ENCODE assay signal across 34 cellular contexts in the genomic region with DNA sequence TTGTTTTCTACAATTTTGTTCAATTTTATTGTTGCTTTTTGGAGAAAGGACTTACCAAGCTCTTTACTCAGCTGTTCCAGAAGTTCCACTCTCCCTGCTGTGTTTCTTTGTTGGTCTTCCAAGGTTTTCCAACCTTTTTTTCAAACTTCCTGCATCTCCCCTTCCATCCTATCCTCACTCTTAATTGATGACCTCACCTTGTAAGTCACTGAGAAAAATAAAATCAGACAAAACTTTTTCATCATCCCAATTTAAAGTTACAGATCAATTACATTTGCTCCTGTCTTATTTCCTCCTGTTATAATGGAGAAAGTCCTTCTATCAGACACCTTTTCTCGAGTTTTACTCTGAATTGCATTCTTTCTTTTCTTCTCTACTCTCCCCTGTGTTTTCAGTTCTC.
DNase-seq lines count a peak whose midpoint lies in the region; ATAC-seq, FAIRE-seq and TF ChIP-seq lines count a peak whose summit lies in the region.
"Had no signal": no experiment of that assay in that cellular context is flagged by ENCODE, and none has a peak within 500 bp of the region (broad histone marks: within the 10 kb centered on the region; RNA-seq: fewer than 3 reads in every experiment).

No MANE protein-coding gene starts in this region.

- H3K79me2 ChIP-seq in HepG2 (ENCODE audit: insufficient read depth, low read length) (no peaks in the 10 kb centered on the region), DND-41 (ENCODE audit: insufficient read depth, low read length) (no peaks in the 10 kb centered on the region), hepatocyte (no peaks in the 10 kb centered on the region)

- H3K9ac ChIP-seq in HepG2 (ENCODE audit: insufficient read depth, low read depth, low read length) (no peak overlapping the region), DND-41 (ENCODE audit: low read depth, low read length) (no peak overlapping the region)
- H3K9ac ChIP-seq: BLaER1; BLaER1 treated with 17β-estradiol and CSF1 and Interleukin-3, amounts not matched to agents 10 nM and 100 nM had no signal

- TF ChIP-seq RAD21 in HepG2 (CRISPR knock-in tag; IDR thresholded peaks at IDR 0.05): no peak

- in situ Hi-C loops in HepG2 (cut with HindIII; ENCODE audit: extremely low pct_ligation_motif_present, low pct_unique_long_range_greater_than_20kb): no loop called here

- H3K9me3 ChIP-seq in HepG2 (ENCODE audit: low read length) (no peaks in the 10 kb centered on the region), right lobe of liver (no peaks in the 10 kb centered on the region), DND-41 (ENCODE audit: insufficient read depth, low read length, severe bottlenecking) (no peaks in the 10 kb centered on the region), HEK293 (ENCODE audit: control insufficient read depth, insufficient read depth, low read depth, low read length) (no peaks in the 10 kb centered on the region), hepatocyte (ENCODE audit: low read depth) (no peaks in the 10 kb centered on the region)
- H3K9me3 ChIP-seq: A549; BE2C; BLaER1; BLaER1 treated with 17β-estradiol and CSF1 and Interleukin-3, amounts not matched to agents 10 nM and 100 nM; Caco-2 had no signal

- FAIRE-seq in HepG2 (lab: Jason Lieb, UNC): no peak
- FAIRE-seq: A204.1, A549, D721Med had no signal

- no peak overlapping the region for H3K4me2 ChIP-seq in HepG2 (ENCODE audit: low read depth, low read length)
- H3K4me2 ChIP-seq in DND-41 (ENCODE audit: insufficient read depth, low read length): no peak overlapping the region
- no peak overlapping the region for H3K4me2 ChIP-seq in hepatocyte
- H3K4me2 ChIP-seq: A549; BLaER1; BLaER1 treated with 17β-estradiol and CSF1 and Interleukin-3, amounts not matched to agents 10 nM and 100 nM had no signal

- ATAC-seq in HepG2 (no peak), right lobe of liver (no peak), DND-41 (ENCODE audit: insufficient read depth, low read depth) (no peak), GM21723 (IDR thresholded peaks at IDR 0.05; ENCODE audit: unreplicated experiment) (no peak)
- ATAC-seq: A549; CD8-positive, alpha-beta T cell had no signal

- TF ChIP-seq CTCF in HepG2 (CRISPR knock-in tag; IDR thresholded peaks at IDR 0.05) (no peak), right lobe of liver (IDR thresholded peaks at IDR 0.05) (no peak), DND-41 (IDR thresholded peaks at IDR 0.05; ENCODE audit: borderline replicate concordance, extremely low read depth, low read length, poor library complexity, severe bottlenecking) (no peak), HEK293 (tag by site-specific recombination; IDR thresholded peaks at IDR 0.05) (no peak), hepatocyte (IDR thresholded peaks at IDR 0.05; ENCODE audit: poor library complexity) (no peak)

- H3K36me3 ChIP-seq in HepG2 (replicated peaks in 1 of 2; ENCODE audit: control insufficient read depth in 1 of 2, insufficient read depth in 2 of 2, low read length in 2 of 2) (peaks cover 0 to 2% of the 10 kb centered on the region in 2 experiments; a peak in 1 of 5 replicates), right lobe of liver (peaks cover 0 to 8% (median 5%) of the 10 kb centered on the region in 4 donors), DND-41 (ENCODE audit: insufficient read depth, low read length) (peaks cover 39% of the 10 kb centered on the region; the same call in 1 of the 2 replicates), HEK293 (ENCODE audit: control insufficient read depth in 2 of 2, insufficient read depth in 1 of 2, low read length in 2 of 2) (peaks cover 9 to 32% of the 10 kb centered on the region in 2 experiments), hepatocyte (replicated peaks; ENCODE audit: insufficient read depth, low read depth) (no peaks in the 10 kb centered on the region)
- H3K36me3 ChIP-seq: BE2C had no signal

- no peak overlapping the region for H3K4me3 ChIP-seq in HepG2 (replicated peaks in 1 of 3; ENCODE audit: insufficient read depth in 1 of 3, low read depth in 2 of 3, low read length in 3 of 3)
- no peak overlapping the region for H3K4me3 ChIP-seq in right lobe of liver
- H3K4me3 ChIP-seq in DND-41 (ENCODE audit: low read depth in 1 of 2, low read length in 2 of 2): no peak overlapping the region
- H3K4me3 ChIP-seq in HEK293 (ENCODE audit: low read depth, low read length): no peak overlapping the region
- no peak overlapping the region for H3K4me3 ChIP-seq in hepatocyte
- H3K4me3 ChIP-seq: A549; BLaER1; BLaER1 treated with 17β-estradiol and CSF1 and Interleukin-3, amounts not matched to agents 10 nM and 100 nM had no signal

- TF ChIP-seq POLR2A in HepG2 (IDR thresholded peaks at IDR 0.05; ENCODE audit: insufficient read depth in 1 of 2, low read depth in 2 of 2, low read length in 2 of 2) (no peak), right lobe of liver (IDR thresholded peaks at IDR 0.05) (no peak)

- POLR2A ChIA-PET in HepG2 (lab: Yijun Ruan, JAX): no interaction called here
- POLR2A ChIA-PET in HEK293 (lab: Yijun Ruan, JAX): no interaction called here

- H2AFZ ChIP-seq in HepG2 (ENCODE audit: low read length): no peak overlapping the region
- H2AFZ ChIP-seq in DND-41 (ENCODE audit: low read depth, low read length): no peak overlapping the region
- H2AFZ ChIP-seq in hepatocyte: no peak overlapping the region

- BruUV-seq in HepG2 (replicated peaks; lab: Mats Ljungman, UMichigan): no TSS peak

- H3K4me1 ChIP-seq in HepG2 (ENCODE audit: insufficient read depth, low read length): no peaks in the 10 kb centered on the region
- no peaks in the 10 kb centered on the region for H3K4me1 ChIP-seq in right lobe of liver
- peaks cover 15% of the 10 kb centered on the region for H3K4me1 ChIP-seq in DND-41 (ENCODE audit: insufficient read depth, low read length)
- H3K4me1 ChIP-seq in HEK293 (ENCODE audit: control insufficient read depth, insufficient read depth, low read length): no peaks in the 10 kb centered on the region
- H3K4me1 ChIP-seq in hepatocyte (ENCODE audit: insufficient read depth): no peaks in the 10 kb centered on the region
- H3K4me1 ChIP-seq: A549, BE2C, Caco-2 had no signal

- no peak for TF ChIP-seq EP300 in HepG2 (IDR thresholded peaks at IDR 0.05; ENCODE audit: low read depth in 2 of 2, low read length in 2 of 2)
- TF ChIP-seq EP300 in HepG2 (CRISPR knock-in tag; IDR thresholded peaks at IDR 0.05; ENCODE audit: borderline replicate concordance): no peak

- H3K27me3 ChIP-seq in HepG2 (ENCODE audit: control insufficient read depth in 1 of 2, insufficient read depth in 2 of 2, low read length in 2 of 2) (no peaks in the 10 kb centered on the region), right lobe of liver (no peaks in the 10 kb centered on the region), DND-41 (ENCODE audit: insufficient read depth, low read length, poor library complexity) (no peaks in the 10 kb centered on the region), hepatocyte (no peaks in the 10 kb centered on the region)
- H3K27me3 ChIP-seq: BE2C; BLaER1; BLaER1 treated with 17β-estradiol and CSF1 and Interleukin-3, amounts not matched to agents 10 nM and 100 nM had no signal

- H3K27ac ChIP-seq in HepG2 (ENCODE audit: extremely low read length, insufficient read depth, low read length) (no peak overlapping the region), right lobe of liver (no peak overlapping the region), DND-41 (ENCODE audit: low read length) (0 out of 2 replicates have a peak overlapping the region, but pooled peaks have one; percentile 17), HEK293 (ENCODE audit: extremely low read depth, low read depth, low read length) (no peak overlapping the region), hepatocyte (no peak overlapping the region)
- H3K27ac ChIP-seq: 22Rv1; A549; BLaER1; BLaER1 treated with 17β-estradiol and CSF1 and Interleukin-3, amounts not matched to agents 10 nM and 100 nM; C4-2B had no signal

- WGBS in HepG2 (ENCODE audit: low lambda C conversion rate): 62% methylated on average over 1 of the region's 1 CpG
- 100% methylated on average over 1 of the region's 1 CpG for WGBS in right lobe of liver (ENCODE audit: insufficient coverage, low coverage, low lambda C conversion rate, missing lambda C conversion rate)
- 96% methylated on average over 1 of the region's 1 CpG for WGBS in hepatocyte (ENCODE audit: low lambda C conversion rate, missing lambda C conversion rate)

- H4K20me1 ChIP-seq in HepG2 (ENCODE audit: insufficient read depth, low read length) (no peaks in the 10 kb centered on the region), DND-41 (ENCODE audit: insufficient read depth, low read length) (no peaks in the 10 kb centered on the region), hepatocyte (ENCODE audit: insufficient read depth, poor library complexity, severe bottlenecking) (no peaks in the 10 kb centered on the region)
- H4K20me1 ChIP-seq: BLaER1 had no signal

- no peaks in the 10 kb centered on the region for H3K9me2 ChIP-seq in hepatocyte (replicated peaks; ENCODE audit: insufficient read depth)

- CTCF ChIA-PET in HepG2 (lab: Yijun Ruan, JAX; ENCODE audit: low intra/inter-chr PET ratio, low total read pairs) (no interaction called here), HEK293 (lab: Yijun Ruan, JAX) (interaction anchor here (0.6 kb wide), 1 partner anchor 469 kb away, joined by 3 read pairs; no protein-coding TSS in a partner anchor)

- DNase-seq in HepG2 (ENCODE audit: low spot score) (no peak), right lobe of liver (no peak), DND-41 (no peak), smooth muscle cell of the brain vasculature (ENCODE audit: low read depth, low spot score) (peak; percentile 2), hepatocyte (ENCODE audit: low spot score) (no peak), NCI-H1930 (lab: John Stamatoyannopoulos, UW) (no peak)
- DNase-seq: 8988T; ACHN; AML-193; BE2C; C1 segment of cervical spinal cord; Caco-2; Calu3; CD4-positive, alpha-beta memory T cell; CD4-positive, alpha-beta T cell; CD4-positive, CD25-positive, alpha-beta regulatory T cell; CD8-positive, alpha-beta memory T cell; CD8-positive, alpha-beta T cell; COR-L47; DMS 273 treated with DMSO at 0.1 percent for 48 hours; DMS153; DMS53; DMS79; DMS79 treated with DMSO at 0.1 percent for 48 hours; EL had no signal

- intact Hi-C loops in HepG2 (cut with micrococcal nuclease; ENCODE audit: unreplicated experiment) (no loop called here), right lobe of liver (cut with DNase I) (no loop called here)

TF ChIP-seq in HEK293, 187 proteins besides CTCF, POLR2A, EP300 and RAD21:
- TF ChIP-seq, protein P1, sequence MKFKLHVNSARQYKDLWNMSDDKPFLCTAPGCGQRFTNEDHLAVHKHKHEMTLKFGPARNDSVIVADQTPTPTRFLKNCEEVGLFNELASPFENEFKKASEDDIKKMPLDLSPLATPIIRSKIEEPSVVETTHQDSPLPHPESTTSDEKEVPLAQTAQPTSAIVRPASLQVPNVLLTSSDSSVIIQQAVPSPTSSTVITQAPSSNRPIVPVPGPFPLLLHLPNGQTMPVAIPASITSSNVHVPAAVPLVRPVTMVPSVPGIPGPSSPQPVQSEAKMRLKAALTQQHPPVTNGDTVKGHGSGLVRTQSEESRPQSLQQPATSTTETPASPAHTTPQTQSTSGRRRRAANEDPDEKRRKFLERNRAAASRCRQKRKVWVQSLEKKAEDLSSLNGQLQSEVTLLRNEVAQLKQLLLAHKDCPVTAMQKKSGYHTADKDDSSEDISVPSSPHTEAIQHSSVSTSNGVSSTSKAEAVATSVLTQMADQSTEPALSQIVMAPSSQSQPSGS (tag by site-specific recombination; IDR thresholded peaks at IDR 0.05; ENCODE audit: low read depth): peak; percentile 61
- no peak for TF ChIP-seq ZSCAN16 (tag by site-specific recombination; IDR thresholded peaks at IDR 0.05)
TF ChIP-seq in HEK293: peak in this region for 1.
